Comparison of ENCODE assay signal across 8 cellular contexts in genomic region chr9:101449071-101449721, GRCh38. TPM values are rescaled to one million over a fixed set of nuclear protein-coding genes. Genes with fewer than 3 reads are reported as not detected.
DNase-seq lines count a peak whose midpoint lies in the region; ATAC-seq and TF ChIP-seq lines count a peak whose summit lies in the region.

No MANE protein-coding gene starts in this region.

- peaks cover 22% of the 10 kb centered on the region for H3K4me1 ChIP-seq in left ventricle myocardium inferior
- no peaks in the 10 kb centered on the region for H3K4me1 ChIP-seq in vagina

- H3K4me3 ChIP-seq in left ventricle myocardium inferior (peak overlapping the region; percentile 71), vagina (peak overlapping the region; percentile 45 to 54)

- intact Hi-C loops in left ventricle myocardium inferior (cut with micrococcal nuclease) = no loop called here
- intact Hi-C loops in vagina (cut with DNase I) = no loop called here

- H3K27ac ChIP-seq in left ventricle myocardium inferior (replicated peaks) = peak overlapping the region; percentile 88
- no peak overlapping the region for H3K27ac ChIP-seq in vagina

- H3K27me3 ChIP-seq in left ventricle myocardium inferior (ENCODE audit: low read depth) = no peaks in the 10 kb centered on the region
- H3K27me3 ChIP-seq in vagina = no peaks in the 10 kb centered on the region

- DNase-seq in NAMALWA (ENCODE audit: low spot score) (peak; percentile 67), SW480 (ENCODE audit: low spot score) (peak; percentile 89), amygdala (lab: John Stamatoyannopoulos, UW) (peak in 45 of 56 donors; percentile 12 to 77 (median 58)), left ventricle myocardium inferior (peak; percentile 71), pons (ENCODE audit: low spot score) (peak; percentile 58), vagina (ENCODE audit: extremely low spot score in 2 of 2) (no peak)

- H3K9me3 ChIP-seq in left ventricle myocardium inferior (replicated peaks) (no peaks in the 10 kb centered on the region), vagina (no peaks in the 10 kb centered on the region)

- H3K36me3 ChIP-seq in left ventricle myocardium inferior (no peaks in the 10 kb centered on the region), vagina (no peaks in the 10 kb centered on the region)

- ATAC-seq in HG02610 (IDR thresholded peaks at IDR 0.05; ENCODE audit: unreplicated experiment) = peak; percentile 96

- TF ChIP-seq POLR2A in vagina (IDR thresholded peaks at IDR 0.05) = no peak

- TF ChIP-seq CTCF in GM12874 (IDR thresholded peaks at IDR 0.05; ENCODE audit: insufficient read depth, low read depth, low read length) (peak; percentile 60), left ventricle myocardium inferior (IDR thresholded peaks at IDR 0.05; ENCODE audit: borderline replicate concordance) (peak; percentile 75), vagina (IDR thresholded peaks at IDR 0.05) (peak in 1 of 3 experiments; percentile 59)

RNA-seq across cellular contexts. Expression of gene ALDOB, which starts 13.6 kb away (rescaled TPM):
- 0.41 TPM for total RNA-seq in left ventricle myocardium inferior
- total RNA-seq in vagina = not detected

RNA-seq across cellular contexts. Expression of gene ZNF189, which starts 50.5 kb away (rescaled TPM):
- total RNA-seq in left ventricle myocardium inferior = 18.8 TPM
- 12.5 TPM for total RNA-seq in vagina

RNA-seq across cellular contexts. Expression of gene MRPL50, which starts 50.8 kb away (rescaled TPM):
- 17.3 TPM for total RNA-seq in left ventricle myocardium inferior
- total RNA-seq in vagina = 8.8 TPM

Comparison
In these comparisons a context has a peak if more than half of its experiments do, and no peak if none do; other contexts are left out.
1. DNase-seq: peak in NAMALWA (single experiment), SW480 (single experiment), amygdala (45 of 56), left ventricle myocardium inferior (single experiment) and pons (single experiment); none in vagina (0 of 2).